In genomic region chr21:33998402-33998801, GRCh38 we compare ENCODE assay signal across 20 cellular contexts.
A peak's percentile ranks its signal among the peaks of the same experiment; 100 is the strongest.
DNase-seq lines count a peak whose midpoint lies in the region; ATAC-seq and TF ChIP-seq lines count a peak whose summit lies in the region.
"Had no signal": no experiment of that assay in that cellular context is flagged by ENCODE, and none has a peak within 500 bp of the region (broad histone marks: within the 10 kb centered on the region; RNA-seq: fewer than 3 reads in every experiment).

No MANE protein-coding gene starts in this region.

- no peak for DNase-seq in CD4-positive, alpha-beta T cell
- DNase-seq in CD8-positive, alpha-beta T cell: peak in 1 of 7 experiments; percentile 18
- DNase-seq in T-cell: peak in 4 of 34 experiments; percentile 7 to 22 (median 8)
- no peak for DNase-seq in central memory CD8-positive, alpha-beta T cell (ENCODE audit: low spot score in 2 of 2)
- DNase-seq in globus pallidus (ENCODE audit: low spot score): no peak
- no peak for DNase-seq in T1000 (lab: John Stamatoyannopoulos, UW)
- DNase-seq in NCI-H1105 (lab: John Stamatoyannopoulos, UW): no peak
- DNase-seq: activated naive CD4-positive, alpha-beta T cell treated with anti-CD3 and anti-CD28 coated beads, Interleukin-2, amount 50 U/mL, for 16 hours; activated T-cell treated with anti-CD3 and anti-CD28 coated beads, Interleukin-2, amount 50 U/mL, for 24 hours; anterior cingulate cortex; DMS153; GDM1; heart left ventricle; KBM-7; mammary epithelial cell; NCI-H524; psoas muscle; SHP77 treated with DMSO at 0.1 percent for 48 hours; transverse colon had no signal

- intact Hi-C loops in CD4-positive, alpha-beta T cell (cut with DNase I, micrococcal nuclease): loop anchor here in 1 of 2 experiments (5.0 kb wide), 1 partner anchor 46 kb away; no protein-coding TSS in a partner anchor
- intact Hi-C loops in CD8-positive, alpha-beta T cell (cut with DNase I, micrococcal nuclease): no loop called here

- POLR2A ChIA-PET in CD4-positive, alpha-beta T cell (lab: Charles Lee): interaction anchor here (1.0 to 1.4 kb wide), 3 partner anchors 12 to 77 kb away, joined by 3 read pairs; no protein-coding TSS in a partner anchor
- POLR2A ChIA-PET in CD8-positive, alpha-beta T cell (lab: Charles Lee): interaction anchor here (1.1 kb wide), 1 partner anchor 50 kb away, joined by 4 read pairs; no protein-coding TSS in a partner anchor
- POLR2A ChIA-PET in T-cell (lab: Charles Lee): interaction anchor here in 1 of 2 donors (1.2 kb wide), 1 partner anchor 50 kb away, joined by 3 read pairs; no protein-coding TSS in a partner anchor

- CTCF ChIA-PET in CD4-positive, alpha-beta T cell (lab: Charles Lee): interaction anchor here (1.1 to 1.2 kb wide), 2 partner anchors 50 to 74 kb away, joined by 3 to 6 read pairs; no protein-coding TSS in a partner anchor
- CTCF ChIA-PET in CD8-positive, alpha-beta T cell (lab: Charles Lee): interaction anchor here (2.1 kb wide), 1 partner anchor 74 kb away, joined by 10 read pairs; no protein-coding TSS in a partner anchor
- CTCF ChIA-PET in T-cell (lab: Charles Lee): interaction anchor here in 1 of 2 donors (0.6 to 0.9 kb wide), 2 partner anchors 12 to 607 kb away, joined by 5 to 6 read pairs; no protein-coding TSS in a partner anchor

- peak; percentile 64 for ATAC-seq in CD4-positive, alpha-beta T cell (ENCODE audit: poor library complexity)
- ATAC-seq in CD8-positive, alpha-beta T cell: peak; percentile 56
- peak; percentile 68 to 94 (median 80) for ATAC-seq in T-cell (replicated peaks in 1 of 4)
- peak; percentile 49 for ATAC-seq in central memory CD8-positive, alpha-beta T cell (replicated peaks; ENCODE audit: extremely low read depth, poor library complexity, severe bottlenecking)
- ATAC-seq: heart left ventricle, Panc1, psoas muscle had no signal

- H3K4me3 Mint-ChIP-seq in CD4-positive, alpha-beta T cell: no peak overlapping the region
- H3K4me3 Mint-ChIP-seq in CD8-positive, alpha-beta T cell: no peak overlapping the region
- no peak overlapping the region for H3K4me3 Mint-ChIP-seq in T-cell
- H3K4me3 Mint-ChIP-seq in central memory CD8-positive, alpha-beta T cell: no peak overlapping the region
- H3K4me3 Mint-ChIP-seq: activated T-cell treated with anti-CD3 and anti-CD28 coated beads, Interleukin-2, amount 50 U/mL, for 24 hours had no signal

- H3K27me3 Mint-ChIP-seq in CD4-positive, alpha-beta T cell: no peaks in the 10 kb centered on the region
- no peaks in the 10 kb centered on the region for H3K27me3 Mint-ChIP-seq in CD8-positive, alpha-beta T cell (ENCODE audit: low read depth)
- no peaks in the 10 kb centered on the region for H3K27me3 Mint-ChIP-seq in T-cell
- H3K27me3 Mint-ChIP-seq in central memory CD8-positive, alpha-beta T cell: no peaks in the 10 kb centered on the region
- H3K27me3 Mint-ChIP-seq: activated T-cell treated with anti-CD3 and anti-CD28 coated beads, Interleukin-2, amount 50 U/mL, for 24 hours had no signal

- H3K4me3 ChIP-seq in CD8-positive, alpha-beta T cell (ENCODE audit: low read depth, low read length): no peak overlapping the region
- H3K4me3 ChIP-seq: heart left ventricle, psoas muscle, transverse colon had no signal

- H3K27ac ChIP-seq in CD4-positive, alpha-beta T cell (ENCODE audit: low read depth, low read length): no peak overlapping the region
- no peak overlapping the region for H3K27ac ChIP-seq in CD8-positive, alpha-beta T cell (ENCODE audit: low read depth, low read length)
- H3K27ac ChIP-seq: heart left ventricle, psoas muscle, transverse colon had no signal

- H3K27me3 ChIP-seq in CD4-positive, alpha-beta T cell (ENCODE audit: control insufficient read depth, insufficient read depth, low read length): no peaks in the 10 kb centered on the region
- H3K27me3 ChIP-seq in CD8-positive, alpha-beta T cell (ENCODE audit: insufficient read depth, low read length): no peaks in the 10 kb centered on the region
- H3K27me3 ChIP-seq: heart left ventricle, transverse colon had no signal

- no peak for TF ChIP-seq CTCF in CD4-positive, alpha-beta T cell (IDR thresholded peaks at IDR 0.05)
- no peak for TF ChIP-seq CTCF in CD8-positive, alpha-beta T cell (IDR thresholded peaks at IDR 0.05)

- H3K4me1 Mint-ChIP-seq in CD4-positive, alpha-beta T cell (ENCODE audit: low read depth): peaks cover 36% of the 10 kb centered on the region
- peaks cover 25% of the 10 kb centered on the region for H3K4me1 Mint-ChIP-seq in CD8-positive, alpha-beta T cell (ENCODE audit: low read depth)
- H3K4me1 Mint-ChIP-seq in T-cell: peaks cover 25 to 37% (median 31%) of the 10 kb centered on the region in 3 donors
- H3K4me1 Mint-ChIP-seq in central memory CD8-positive, alpha-beta T cell: peaks cover 13% of the 10 kb centered on the region

- no peaks in the 10 kb centered on the region for H3K36me3 Mint-ChIP-seq in CD4-positive, alpha-beta T cell (ENCODE audit: low read depth)
- no peaks in the 10 kb centered on the region for H3K36me3 Mint-ChIP-seq in CD8-positive, alpha-beta T cell
- peaks cover 9% of the 10 kb centered on the region for H3K36me3 Mint-ChIP-seq in T-cell
- H3K36me3 Mint-ChIP-seq in central memory CD8-positive, alpha-beta T cell (ENCODE audit: insufficient read depth): peaks cover 1% of the 10 kb centered on the region

- H3K9me3 ChIP-seq in CD4-positive, alpha-beta T cell (ENCODE audit: control insufficient read depth, low read length): no peaks in the 10 kb centered on the region
- H3K9me3 ChIP-seq in CD8-positive, alpha-beta T cell (ENCODE audit: low read length): no peaks in the 10 kb centered on the region
- H3K9me3 ChIP-seq: psoas muscle, transverse colon had no signal

- H3K27ac Mint-ChIP-seq in CD4-positive, alpha-beta T cell: peak overlapping the region; percentile 62
- peak overlapping the region; percentile 8 for H3K27ac Mint-ChIP-seq in CD8-positive, alpha-beta T cell
- H3K27ac Mint-ChIP-seq in T-cell: peak overlapping the region; percentile 48 to 69
- no peak overlapping the region for H3K27ac Mint-ChIP-seq in central memory CD8-positive, alpha-beta T cell (ENCODE audit: low read depth)
- H3K27ac Mint-ChIP-seq: activated T-cell treated with anti-CD3 and anti-CD28 coated beads, Interleukin-2, amount 50 U/mL, for 24 hours had no signal

- peaks cover 3% of the 10 kb centered on the region for H3K9me3 Mint-ChIP-seq in CD4-positive, alpha-beta T cell
- peaks cover 3% of the 10 kb centered on the region for H3K9me3 Mint-ChIP-seq in CD8-positive, alpha-beta T cell
- H3K9me3 Mint-ChIP-seq in T-cell: peaks cover 4 to 13% (median 5%) of the 10 kb centered on the region in 3 donors
- H3K9me3 Mint-ChIP-seq in central memory CD8-positive, alpha-beta T cell: no peaks in the 10 kb centered on the region

- H3K36me3 ChIP-seq in CD8-positive, alpha-beta T cell (ENCODE audit: insufficient read depth, low read length): no peaks in the 10 kb centered on the region
- H3K36me3 ChIP-seq: heart left ventricle, transverse colon had no signal

- peaks cover 9% of the 10 kb centered on the region for H3K4me1 ChIP-seq in CD8-positive, alpha-beta T cell (ENCODE audit: insufficient read depth, low read length)
- H3K4me1 ChIP-seq: psoas muscle had no signal
